In genomic region chr13:85597790-85598500, GRCh38 we compare ENCODE assay signal across 10 cellular contexts.
"Had no signal": no experiment of that assay in that cellular context is flagged by ENCODE, and none has a peak within 500 bp of the region (broad histone marks: within the 10 kb centered on the region; RNA-seq: fewer than 3 reads in every experiment).

No MANE protein-coding gene starts in this region.

- ATAC-seq: pancreas had no signal

- H3K27me3 ChIP-seq: brain microvascular endothelial cell, esophagus squamous epithelium, hepatocyte, pancreas, tibial artery, vagina had no signal

- H2AFZ ChIP-seq: hepatocyte had no signal

- H3K27ac ChIP-seq: brain microvascular endothelial cell, esophagus squamous epithelium, hepatocyte, pancreas, tibial artery, vagina had no signal

- DNase-seq: activated B cell treated with CpG ODN at 0.5 μM for 24 hours; activated CD4-positive, alpha-beta T cell treated with anti-CD3 and anti-CD28 coated beads, Interleukin-2, amount 10 ng/mL, durations not matched to agents 24 days and 14 days; activated naive CD4-positive, alpha-beta T cell treated with anti-CD3 and anti-CD28 coated beads, Interleukin-2, amount 50 U/mL, for 16 hours; brain microvascular endothelial cell; esophagus squamous epithelium; pancreas; T-helper 1 cell; tibial artery had no signal

- H3K4me1 ChIP-seq: esophagus squamous epithelium, pancreas, tibial artery, vagina had no signal

- H3K4me3 ChIP-seq: esophagus squamous epithelium, hepatocyte, pancreas, tibial artery, vagina had no signal

- H3K9me3 ChIP-seq: esophagus squamous epithelium, pancreas, tibial artery, vagina had no signal

- H3K4me2 ChIP-seq: hepatocyte had no signal

- H3K36me3 ChIP-seq: brain microvascular endothelial cell, esophagus squamous epithelium, pancreas, tibial artery, vagina had no signal

- H3K79me2 ChIP-seq: hepatocyte had no signal
